ENCODE assay signal across 1 cellular context in genomic region chr2:10447300-10448207, GRCh38.
TF ChIP-seq lines count a peak whose summit lies in the region.

No MANE protein-coding gene starts in this region.

TF ChIP-seq in HepG2, 621 proteins besides CTCF, POLR2A, EP300 and RAD21 (continued from another document and continues in another):
- TF ChIP-seq ETS1 (CRISPR knock-in tag; IDR thresholded peaks at IDR 0.05) (no peak; the same call in 1 of the 2 replicates), GZF1 (CRISPR knock-in tag; IDR thresholded peaks at IDR 0.05) (no peak), ZNF276 (CRISPR knock-in tag; IDR thresholded peaks at IDR 0.05; ENCODE audit: low read depth) (peak; percentile 98), GATAD2A (CRISPR knock-in tag; IDR thresholded peaks at IDR 0.05) (0 out of 2 replicates have a peak, but pooled peaks have one; percentile 1), MAFK (conservative IDR thresholded peaks at IDR 0.05 in 1 of 2, IDR thresholded peaks at IDR 0.05 in 1 of 2; ENCODE audit: low read length in 2 of 2) (0 out of 4 replicates have a peak, but pooled peaks of 1 of the 2 experiments have one; percentile 20), TBX3 (IDR thresholded peaks at IDR 0.05; ENCODE audit: borderline replicate concordance) (no peak), JUND (CRISPR knock-in tag; IDR thresholded peaks at IDR 0.05) (no peak), WIZ (CRISPR knock-in tag; IDR thresholded peaks at IDR 0.05) (no peak), ZBTB40 (IDR thresholded peaks at IDR 0.05) (no peak), ZBTB40 (CRISPR knock-in tag; IDR thresholded peaks at IDR 0.05) (peak; percentile 91), THAP9 (CRISPR knock-in tag; IDR thresholded peaks at IDR 0.05; ENCODE audit: borderline replicate concordance) (no peak), RCOR2 (CRISPR knock-in tag; IDR thresholded peaks at IDR 0.05) (no peak), CHD2 (IDR thresholded peaks at IDR 0.05; ENCODE audit: low read depth, low read length) (peak; percentile 72), CHCHD3 (CRISPR knock-in tag; IDR thresholded peaks at IDR 0.05) (peak; percentile 98), PRDM15 (CRISPR knock-in tag; IDR thresholded peaks at IDR 0.05) (peak; percentile 64; the same call in 1 of the 2 replicates), POLR2G (IDR thresholded peaks at IDR 0.05; ENCODE audit: low read depth, low read length) (no peak), FOXJ3 (CRISPR knock-in tag; IDR thresholded peaks at IDR 0.05; ENCODE audit: borderline replicate concordance) (no peak), NRL (CRISPR knock-in tag; IDR thresholded peaks at IDR 0.05; ENCODE audit: borderline replicate concordance) (0 out of 2 replicates have a peak, but pooled peaks have one; percentile 48), FOXK1 (CRISPR knock-in tag; IDR thresholded peaks at IDR 0.05; ENCODE audit: borderline replicate concordance, low read depth) (no peak; the same call in 1 of the 2 replicates)
- TF ChIP-seq, protein P1, sequence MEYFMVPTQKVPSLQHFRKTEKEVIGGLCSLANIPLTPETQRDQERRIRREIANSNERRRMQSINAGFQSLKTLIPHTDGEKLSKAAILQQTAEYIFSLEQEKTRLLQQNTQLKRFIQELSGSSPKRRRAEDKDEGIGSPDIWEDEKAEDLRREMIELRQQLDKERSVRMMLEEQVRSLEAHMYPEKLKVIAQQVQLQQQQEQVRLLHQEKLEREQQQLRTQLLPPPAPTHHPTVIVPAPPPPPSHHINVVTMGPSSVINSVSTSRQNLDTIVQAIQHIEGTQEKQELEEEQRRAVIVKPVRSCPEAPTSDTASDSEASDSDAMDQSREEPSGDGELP (IDR thresholded peaks at IDR 0.05; ENCODE audit: borderline replicate concordance, low read depth), result 0 out of 2 replicates have a peak, but pooled peaks have one; percentile 4
- TF ChIP-seq, protein P2, sequence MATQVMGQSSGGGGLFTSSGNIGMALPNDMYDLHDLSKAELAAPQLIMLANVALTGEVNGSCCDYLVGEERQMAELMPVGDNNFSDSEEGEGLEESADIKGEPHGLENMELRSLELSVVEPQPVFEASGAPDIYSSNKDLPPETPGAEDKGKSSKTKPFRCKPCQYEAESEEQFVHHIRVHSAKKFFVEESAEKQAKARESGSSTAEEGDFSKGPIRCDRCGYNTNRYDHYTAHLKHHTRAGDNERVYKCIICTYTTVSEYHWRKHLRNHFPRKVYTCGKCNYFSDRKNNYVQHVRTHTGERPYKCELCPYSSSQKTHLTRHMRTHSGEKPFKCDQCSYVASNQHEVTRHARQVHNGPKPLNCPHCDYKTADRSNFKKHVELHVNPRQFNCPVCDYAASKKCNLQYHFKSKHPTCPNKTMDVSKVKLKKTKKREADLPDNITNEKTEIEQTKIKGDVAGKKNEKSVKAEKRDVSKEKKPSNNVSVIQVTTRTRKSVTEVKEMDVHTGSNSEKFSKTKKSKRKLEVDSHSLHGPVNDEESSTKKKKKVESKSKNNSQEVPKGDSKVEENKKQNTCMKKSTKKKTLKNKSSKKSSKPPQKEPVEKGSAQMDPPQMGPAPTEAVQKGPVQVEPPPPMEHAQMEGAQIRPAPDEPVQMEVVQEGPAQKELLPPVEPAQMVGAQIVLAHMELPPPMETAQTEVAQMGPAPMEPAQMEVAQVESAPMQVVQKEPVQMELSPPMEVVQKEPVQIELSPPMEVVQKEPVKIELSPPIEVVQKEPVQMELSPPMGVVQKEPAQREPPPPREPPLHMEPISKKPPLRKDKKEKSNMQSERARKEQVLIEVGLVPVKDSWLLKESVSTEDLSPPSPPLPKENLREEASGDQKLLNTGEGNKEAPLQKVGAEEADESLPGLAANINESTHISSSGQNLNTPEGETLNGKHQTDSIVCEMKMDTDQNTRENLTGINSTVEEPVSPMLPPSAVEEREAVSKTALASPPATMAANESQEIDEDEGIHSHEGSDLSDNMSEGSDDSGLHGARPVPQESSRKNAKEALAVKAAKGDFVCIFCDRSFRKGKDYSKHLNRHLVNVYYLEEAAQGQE (IDR thresholded peaks at IDR 0.05; ENCODE audit: borderline replicate concordance in 1 of 2, low read depth in 1 of 2, low read length in 2 of 2), result no peak
- TF ChIP-seq, protein P3, sequence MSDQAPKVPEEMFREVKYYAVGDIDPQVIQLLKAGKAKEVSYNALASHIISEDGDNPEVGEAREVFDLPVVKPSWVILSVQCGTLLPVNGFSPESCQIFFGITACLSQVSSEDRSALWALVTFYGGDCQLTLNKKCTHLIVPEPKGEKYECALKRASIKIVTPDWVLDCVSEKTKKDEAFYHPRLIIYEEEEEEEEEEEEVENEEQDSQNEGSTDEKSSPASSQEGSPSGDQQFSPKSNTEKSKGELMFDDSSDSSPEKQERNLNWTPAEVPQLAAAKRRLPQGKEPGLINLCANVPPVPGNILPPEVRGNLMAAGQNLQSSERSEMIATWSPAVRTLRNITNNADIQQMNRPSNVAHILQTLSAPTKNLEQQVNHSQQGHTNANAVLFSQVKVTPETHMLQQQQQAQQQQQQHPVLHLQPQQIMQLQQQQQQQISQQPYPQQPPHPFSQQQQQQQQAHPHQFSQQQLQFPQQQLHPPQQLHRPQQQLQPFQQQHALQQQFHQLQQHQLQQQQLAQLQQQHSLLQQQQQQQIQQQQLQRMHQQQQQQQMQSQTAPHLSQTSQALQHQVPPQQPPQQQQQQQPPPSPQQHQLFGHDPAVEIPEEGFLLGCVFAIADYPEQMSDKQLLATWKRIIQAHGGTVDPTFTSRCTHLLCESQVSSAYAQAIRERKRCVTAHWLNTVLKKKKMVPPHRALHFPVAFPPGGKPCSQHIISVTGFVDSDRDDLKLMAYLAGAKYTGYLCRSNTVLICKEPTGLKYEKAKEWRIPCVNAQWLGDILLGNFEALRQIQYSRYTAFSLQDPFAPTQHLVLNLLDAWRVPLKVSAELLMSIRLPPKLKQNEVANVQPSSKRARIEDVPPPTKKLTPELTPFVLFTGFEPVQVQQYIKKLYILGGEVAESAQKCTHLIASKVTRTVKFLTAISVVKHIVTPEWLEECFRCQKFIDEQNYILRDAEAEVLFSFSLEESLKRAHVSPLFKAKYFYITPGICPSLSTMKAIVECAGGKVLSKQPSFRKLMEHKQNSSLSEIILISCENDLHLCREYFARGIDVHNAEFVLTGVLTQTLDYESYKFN (CRISPR knock-in tag; conservative IDR thresholded peaks at IDR 0.05), result no peak
